ENCODE assay signal across 2 cellular contexts in genomic region chr10:104322416-104322782, GRCh38.
TF ChIP-seq lines count a peak whose summit lies in the region.

No MANE protein-coding gene starts in this region.

TF ChIP-seq in H1, 55 proteins besides CTCF, POLR2A, EP300 and RAD21:
- TF ChIP-seq TEAD4 (IDR thresholded peaks at IDR 0.05; ENCODE audit: low read depth, low read length): no peak
- no peak for TF ChIP-seq ATF3 (IDR thresholded peaks at IDR 0.05; ENCODE audit: insufficient read depth, low read depth, low read length)
- no peak for TF ChIP-seq RBBP5 (IDR thresholded peaks at IDR 0.05; ENCODE audit: borderline replicate concordance, low read depth, low read length)
- no peak for TF ChIP-seq ASH2L (IDR thresholded peaks at IDR 0.05; ENCODE audit: low read length)
- TF ChIP-seq RXRA (IDR thresholded peaks at IDR 0.05; ENCODE audit: insufficient read depth, low read depth, low read length): no peak
- no peak for TF ChIP-seq PHF8 (conservative IDR thresholded peaks at IDR 0.05; ENCODE audit: low read depth, low read length)
- no peak for TF ChIP-seq HDAC6 (IDR thresholded peaks at IDR 0.05; ENCODE audit: low read depth, low read length)
- no peak for TF ChIP-seq E2F6 (IDR thresholded peaks at IDR 0.05)
- TF ChIP-seq SIX5 (IDR thresholded peaks at IDR 0.05; ENCODE audit: low read depth, low read length): no peak

TF ChIP-seq in HEK293T, 16 proteins besides CTCF, POLR2A, EP300 and RAD21:
- TF ChIP-seq NFRKB (IDR thresholded peaks at IDR 0.05) (no peak), ZNF384 (IDR thresholded peaks at IDR 0.05) (no peak), LEF1 (IDR thresholded peaks at IDR 0.05; ENCODE audit: borderline replicate concordance) (no peak), FOXM1 (IDR thresholded peaks at IDR 0.05; ENCODE audit: borderline replicate concordance) (no peak), FOXK2 (IDR thresholded peaks at IDR 0.05) (no peak), HDGF (IDR thresholded peaks at IDR 0.05; ENCODE audit: borderline replicate concordance) (no peak), ARNT (IDR thresholded peaks at IDR 0.05) (no peak), TARDBP (IDR thresholded peaks at IDR 0.05) (no peak), SP1 (IDR thresholded peaks at IDR 0.05) (no peak), ELF4 (IDR thresholded peaks at IDR 0.05) (no peak), PKNOX1 (IDR thresholded peaks at IDR 0.05) (no peak), FOXA1 (IDR thresholded peaks at IDR 0.05) (no peak), CTBP1 (IDR thresholded peaks at IDR 0.05; ENCODE audit: borderline replicate concordance) (no peak), L3MBTL2 (conservative IDR thresholded peaks at IDR 0.05) (no peak), SUZ12 (IDR thresholded peaks at IDR 0.05) (no peak), BHLHE40 (IDR thresholded peaks at IDR 0.05; ENCODE audit: borderline replicate concordance) (no peak)
